ENCODE assay signal across 13 cellular contexts in the genomic region with DNA sequence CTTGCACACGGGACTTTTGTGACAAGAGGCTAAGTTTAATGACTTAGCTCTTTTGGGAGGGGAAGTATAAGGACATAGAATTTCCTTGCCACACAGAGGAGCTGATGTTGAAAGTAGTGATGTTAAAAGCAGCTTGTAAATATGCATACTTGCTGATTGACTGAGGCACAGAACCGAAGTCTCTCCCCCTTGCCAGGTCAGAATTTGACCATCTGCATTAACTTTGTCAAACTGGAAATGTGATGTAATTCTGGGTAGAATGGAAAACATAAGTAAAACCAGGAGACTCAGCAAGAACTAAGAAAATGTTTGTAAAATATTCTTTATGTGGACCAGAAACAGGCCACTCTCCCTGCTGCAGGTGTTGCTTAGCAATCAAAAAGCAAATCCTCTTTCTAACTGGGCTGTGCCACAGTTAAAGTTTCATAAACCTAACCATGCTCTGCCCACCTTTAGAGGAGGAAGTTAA.
DNase-seq lines count a peak whose midpoint lies in the region; ATAC-seq and TF ChIP-seq lines count a peak whose summit lies in the region.
"Had no signal": no experiment of that assay in that cellular context is flagged by ENCODE, and none has a peak within 500 bp of the region (broad histone marks: within the 10 kb centered on the region; RNA-seq: fewer than 3 reads in every experiment).

No MANE protein-coding gene starts in this region.

- TF ChIP-seq CTCF in natural killer cell (IDR thresholded peaks at IDR 0.05): no peak
- no peak for TF ChIP-seq CTCF in A673 (conservative IDR thresholded peaks at IDR 0.05; ENCODE audit: low read depth, low read length)
- TF ChIP-seq CTCF in sigmoid colon (IDR thresholded peaks at IDR 0.05): no peak

- CTCF ChIA-PET in A673 (lab: Charles Lee) (no interaction called here), T-cell (lab: Charles Lee) (interaction anchor here in 1 of 2 donors (1.2 kb wide), 1 partner anchor 13 kb away, joined by 3 read pairs; no protein-coding TSS in a partner anchor)

- H3K36me3 ChIP-seq in A673 (ENCODE audit: insufficient read depth, low read length, poor library complexity, severe bottlenecking) (no peaks in the 10 kb centered on the region), sigmoid colon (no peaks in the 10 kb centered on the region)
- H3K36me3 ChIP-seq: BE2C, vagina had no signal

- BruUV-seq in A673 (replicated peaks; lab: Mats Ljungman, UMichigan): no TSS peak

- H3K4me3 Mint-ChIP-seq in natural killer cell treated with Interleukin-12 subunit alpha and Interleukin-12 subunit beta and Interleukin-15 and Interleukin-18, amount 100 ng/mL, for 72 hours: no peak overlapping the region
- no peak overlapping the region for H3K4me3 Mint-ChIP-seq in natural killer cell
- H3K4me3 Mint-ChIP-seq in T-cell: no peak overlapping the region
- H3K4me3 Mint-ChIP-seq: nephron had no signal

- 10 to 39% methylated on average over 2 of the region's 2 CpGs for WGBS in sigmoid colon, 2 donors

- H3K27ac ChIP-seq in A673 (ENCODE audit: low read depth, low read length, poor library complexity, severe bottlenecking) (no peak overlapping the region), sigmoid colon (no peak overlapping the region)
- H3K27ac ChIP-seq: vagina had no signal

- H3K4me1 Mint-ChIP-seq in natural killer cell treated with Interleukin-12 subunit alpha and Interleukin-12 subunit beta and Interleukin-15 and Interleukin-18, amount 100 ng/mL, for 72 hours (ENCODE audit: low read depth in 2 of 2): peaks cover 41 to 54% of the 10 kb centered on the region in 2 donors
- peaks cover 45 to 68% of the 10 kb centered on the region in 2 donors for H3K4me1 Mint-ChIP-seq in natural killer cell
- H3K4me1 Mint-ChIP-seq in T-cell: peaks cover 0 to 25% (median 11%) of the 10 kb centered on the region in 3 donors

- no peak for DNase-seq in natural killer cell treated with Interleukin-12 subunit alpha and Interleukin-12 subunit beta and Interleukin-15 and Interleukin-18, amount 100 ng/mL, for 72 hours (ENCODE audit: low spot score)
- DNase-seq in natural killer cell (no peak), OCI-M1 (lab: John Stamatoyannopoulos, UW) (peak; percentile 15), A673 (ENCODE audit: low spot score) (no peak), kidney tubule cell (ENCODE audit: low spot score) (no peak), T-cell (no peak), sigmoid colon (no peak)
- DNase-seq: BE2C; NK-92 treated with Interleukin-12 subunit alpha and Interleukin-12 subunit beta, amount 100 ng/mL, for 24 hours; stimulated activated CD4-positive, alpha-beta T cell treated with anti-CD3 and anti-CD28 coated beads, Interleukin-4, amount 100 ng/mL, for 24 hours had no signal

- ATAC-seq in natural killer cell treated with Interleukin-12 subunit alpha and Interleukin-12 subunit beta and Interleukin-15 and Interleukin-18, amount 100 ng/mL, for 72 hours: no peak
- no peak for ATAC-seq in natural killer cell
- ATAC-seq in HG02798 (IDR thresholded peaks at IDR 0.05; ENCODE audit: poor library complexity, unreplicated experiment): peak; percentile 65
- no peak for ATAC-seq in T-cell (replicated peaks in 1 of 4)

- no peak for TF ChIP-seq EP300 in sigmoid colon (IDR thresholded peaks at IDR 0.05)

- peaks cover 22% of the 10 kb centered on the region for H3K36me3 Mint-ChIP-seq in natural killer cell treated with Interleukin-12 subunit alpha and Interleukin-12 subunit beta and Interleukin-15 and Interleukin-18, amount 100 ng/mL, for 72 hours
- H3K36me3 Mint-ChIP-seq in natural killer cell (peaks cover 15% of the 10 kb centered on the region), T-cell (peaks cover 41% of the 10 kb centered on the region)

- intact Hi-C loops in natural killer cell (cut with micrococcal nuclease): no loop called here
- intact Hi-C loops in A673 (cut with micrococcal nuclease; ENCODE audit: unreplicated experiment): no loop called here
- intact Hi-C loops in sigmoid colon (cut with DNase I): no loop called here

- H3K9me3 ChIP-seq in A673 (ENCODE audit: low read depth, low read length, poor library complexity, severe bottlenecking) (no peaks in the 10 kb centered on the region), sigmoid colon (no peaks in the 10 kb centered on the region)
- H3K9me3 ChIP-seq: BE2C, vagina had no signal

- H3K4me3 ChIP-seq in A673 (ENCODE audit: low read depth, low read length, poor library complexity, severe bottlenecking) (no peak overlapping the region), sigmoid colon (no peak overlapping the region)
- H3K4me3 ChIP-seq: vagina had no signal

- TF ChIP-seq POLR2A in sigmoid colon (IDR thresholded peaks at IDR 0.05): no peak

- H3K27me3 ChIP-seq in A673 (replicated peaks; ENCODE audit: insufficient read depth, low read depth, low read length, poor library complexity) (no peaks in the 10 kb centered on the region), sigmoid colon (no peaks in the 10 kb centered on the region)
- H3K27me3 ChIP-seq: BE2C, vagina had no signal

- no peaks in the 10 kb centered on the region for H3K27me3 Mint-ChIP-seq in natural killer cell treated with Interleukin-12 subunit alpha and Interleukin-12 subunit beta and Interleukin-15 and Interleukin-18, amount 100 ng/mL, for 72 hours
- no peaks in the 10 kb centered on the region for H3K27me3 Mint-ChIP-seq in natural killer cell (ENCODE audit: low read depth in 2 of 2)
- H3K27me3 Mint-ChIP-seq in T-cell: no peaks in the 10 kb centered on the region

- peak overlapping the region; percentile 13 to 41 for H3K27ac Mint-ChIP-seq in natural killer cell treated with Interleukin-12 subunit alpha and Interleukin-12 subunit beta and Interleukin-15 and Interleukin-18, amount 100 ng/mL, for 72 hours
- H3K27ac Mint-ChIP-seq in natural killer cell: peak overlapping the region in 1 of 2 donors; percentile 13
- H3K27ac Mint-ChIP-seq in T-cell: no peak overlapping the region
- H3K27ac Mint-ChIP-seq: nephron had no signal

- POLR2A ChIA-PET in A673 (lab: Charles Lee; ENCODE audit: low non-redundant PET): no interaction called here
- POLR2A ChIA-PET in T-cell (lab: Charles Lee): interaction anchor here in 1 of 2 donors (0.5 to 0.7 kb wide), 2 partner anchors 277 to 463 kb away, joined by 3 read pairs; no protein-coding TSS in a partner anchor

- peaks cover 3% of the 10 kb centered on the region for H3K9me3 Mint-ChIP-seq in natural killer cell treated with Interleukin-12 subunit alpha and Interleukin-12 subunit beta and Interleukin-15 and Interleukin-18, amount 100 ng/mL, for 72 hours
- no peaks in the 10 kb centered on the region for H3K9me3 Mint-ChIP-seq in natural killer cell
- no peaks in the 10 kb centered on the region for H3K9me3 Mint-ChIP-seq in T-cell
- H3K9me3 Mint-ChIP-seq: nephron had no signal

- H3K4me1 ChIP-seq in A673 (ENCODE audit: insufficient read depth, low read length, poor library complexity, severe bottlenecking) (peaks cover under 1% of the 10 kb centered on the region), sigmoid colon (peaks cover 0 to 18% (median 12%) of the 10 kb centered on the region in 4 donors)

Comparison
In these comparisons a context has a peak if more than half of its experiments do, and no peak if none do; other contexts are left out.
1. H3K27ac Mint-ChIP-seq: peak in natural killer cell treated with Interleukin-12 subunit alpha and Interleukin-12 subunit beta and Interleukin-15 and Interleukin-18, amount 100 ng/mL, for 72 hours (2 of 2); none in T-cell (0 of 2).